ENCODE assay signal across 8 cellular contexts in the genomic region with DNA sequence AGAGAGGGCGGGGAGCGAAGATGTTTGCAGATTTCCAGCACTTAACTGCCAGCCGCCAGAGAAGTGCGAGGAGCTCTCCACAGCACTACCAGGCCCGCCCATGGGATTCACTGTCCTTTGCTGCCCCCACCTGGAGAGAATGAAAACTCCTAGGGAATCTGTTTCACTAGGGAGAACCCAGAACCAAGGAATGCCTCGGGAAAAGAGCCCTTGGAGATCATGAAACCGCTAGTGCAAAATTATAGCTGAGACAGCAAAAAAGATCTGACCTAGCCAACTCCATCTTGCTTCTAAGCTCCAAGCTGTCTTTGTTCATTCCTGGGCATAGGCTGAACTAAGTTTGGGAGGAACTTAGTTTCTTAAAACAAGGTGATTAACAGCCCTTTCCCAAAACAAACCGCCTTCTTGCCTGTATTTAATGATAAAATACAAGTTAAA.
A peak's percentile ranks its signal among the peaks of the same experiment; 100 is the strongest.
DNase-seq lines count a peak whose midpoint lies in the region; ATAC-seq and TF ChIP-seq lines count a peak whose summit lies in the region.

No MANE protein-coding gene starts in this region.

- WGBS in lower leg skin, 2 donors, result 11% methylated on average over 8 of the region's 8 CpGs

- no peak overlapping the region for H3K4me3 ChIP-seq in lower leg skin (ENCODE audit: low read depth, poor library complexity, severe bottlenecking)

- peak in 1 of 3 donors; percentile 60 for TF ChIP-seq CTCF in lower leg skin (IDR thresholded peaks at IDR 0.05)

- no peak for ATAC-seq in HG02588 (IDR thresholded peaks at IDR 0.05; ENCODE audit: unreplicated experiment)

- intact Hi-C loops in lower leg skin (cut with DNase I; ENCODE audit: low total_unique reads), result no loop called here

- no peak for TF ChIP-seq POLR2A in lower leg skin (IDR thresholded peaks at IDR 0.05)

- peak; percentile 89 for DNase-seq in DMS114 treated with DMSO at 0.1 percent for 48 hours (lab: John Stamatoyannopoulos, UW; ENCODE audit: unreplicated experiment)
- DNase-seq in HK-2 (ENCODE audit: unreplicated experiment), result peak; percentile 81
- DNase-seq in NCI-H774 (lab: John Stamatoyannopoulos, UW), result peak; percentile 77
- DNase-seq in activated CD4-positive, alpha-beta T cell treated with anti-CD3 and anti-CD28 coated beads, Interleukin-2, amount 50 U/mL, for 24 hours (ENCODE audit: low read depth in 1 of 2, low spot score in 1 of 2), result peak; percentile 46 to 62
- DNase-seq in dermis microvascular lymphatic vessel endothelial cell (ENCODE audit: low read depth in 2 of 2), result peak; percentile 36 to 81
- peak; percentile 86 to 96 for DNase-seq in lower leg skin (ENCODE audit: low spot score in 2 of 2)
- DNase-seq in stimulated activated CD4-positive, alpha-beta T cell treated with anti-CD3 and anti-CD28 coated beads, TNF-alpha, amount 100 ng/mL, for 4 hours (ENCODE audit: low read depth in 3 of 3), result peak; percentile 21 to 52 (median 35)

Comparison
In these comparisons a context has a peak if more than half of its experiments do, and no peak if none do; other contexts are left out.
1. DNase-seq: peak in every context shown above with its lines; median percentile 91 in lower leg skin; 89 in DMS114 treated with DMSO at 0.1 percent for 48 hours; 81 in HK-2; 77 in NCI-H774; 58 in dermis microvascular lymphatic vessel endothelial cell; 54 in activated CD4-positive, alpha-beta T cell treated with anti-CD3 and anti-CD28 coated beads, Interleukin-2, amount 50 U/mL, for 24 hours; 35 in stimulated activated CD4-positive, alpha-beta T cell treated with anti-CD3 and anti-CD28 coated beads, TNF-alpha, amount 100 ng/mL, for 4 hours.